1 cellular context compared by ENCODE assay signal in genomic region chr19:28631931-28632330, GRCh38.
TF ChIP-seq lines count a peak whose summit lies in the region.

No MANE protein-coding gene starts in this region.

TF ChIP-seq in H1, 55 proteins besides CTCF, POLR2A, EP300 and RAD21 (continued from another document):
- TF ChIP-seq POU5F1 (IDR thresholded peaks at IDR 0.05; ENCODE audit: low read depth, low read length) = no peak
- TF ChIP-seq ASH2L (IDR thresholded peaks at IDR 0.05; ENCODE audit: low read length) = no peak
- no peak for TF ChIP-seq TCF12 (IDR thresholded peaks at IDR 0.05; ENCODE audit: low read depth, low read length)
- TF ChIP-seq SAP30 (IDR thresholded peaks at IDR 0.05; ENCODE audit: insufficient read depth, insufficient replicate concordance, low read length) = no peak
- no peak for TF ChIP-seq CHD7 (IDR thresholded peaks at IDR 0.05; ENCODE audit: insufficient replicate concordance, low read length)
- TF ChIP-seq KDM5A (IDR thresholded peaks at IDR 0.05; ENCODE audit: low read length) = no peak
- TF ChIP-seq ZNF274 (IDR thresholded peaks at IDR 0.05; ENCODE audit: borderline replicate concordance, extremely low read depth, low read length) = no peak
- TF ChIP-seq CHD1 (IDR thresholded peaks at IDR 0.05; ENCODE audit: low read depth, low read length) = no peak
- TF ChIP-seq TAF7 (optimal IDR thresholded peaks at IDR 0.05; ENCODE audit: borderline replicate concordance, low read depth, low read length) = no peak
- no peak for TF ChIP-seq EZH2 (IDR thresholded peaks at IDR 0.05; ENCODE audit: low read depth, low read length, severe bottlenecking)
- no peak for TF ChIP-seq CHD2 (IDR thresholded peaks at IDR 0.05; ENCODE audit: low read length)
- TF ChIP-seq RXRA (IDR thresholded peaks at IDR 0.05; ENCODE audit: insufficient read depth, low read depth, low read length) = no peak
- no peak for TF ChIP-seq TAF1 (IDR thresholded peaks at IDR 0.05; ENCODE audit: low read depth, low read length)
